In the genomic region with DNA sequence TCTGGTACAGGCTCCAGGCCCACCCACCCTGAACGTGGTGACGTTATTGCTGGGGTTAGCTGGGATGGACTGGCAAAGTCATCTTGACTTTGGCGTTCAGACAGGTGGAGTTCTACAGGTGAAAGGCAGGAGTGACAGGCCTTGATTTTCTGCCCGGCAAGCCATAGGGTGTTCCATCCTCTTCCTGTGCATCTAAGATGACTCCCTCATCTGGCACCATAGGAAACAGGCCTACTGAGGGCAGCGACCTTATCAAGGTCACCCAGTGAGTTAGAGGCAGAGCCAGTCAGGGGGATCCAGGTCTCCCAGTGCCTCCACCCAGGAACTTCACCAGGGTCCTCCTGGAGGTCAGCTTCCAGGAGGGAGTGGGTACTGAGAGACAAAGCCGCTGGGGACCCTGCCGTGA, we compare ENCODE assay signal across 8 cellular contexts. TPM values are rescaled to one million over a fixed set of nuclear protein-coding genes. Genes with fewer than 3 reads are reported as not detected.
A peak's percentile ranks its signal among the peaks of the same experiment; 100 is the strongest.
DNase-seq lines count a peak whose midpoint lies in the region; ATAC-seq and TF ChIP-seq lines count a peak whose summit lies in the region.

No MANE protein-coding gene starts in this region.

- DNase-seq in Caco-2 (no peak), SJCRH30 (no peak), NCI-H1417 (lab: John Stamatoyannopoulos, UW) (no peak), dermis blood vessel endothelial cell (no peak), NCI-H2081 (lab: John Stamatoyannopoulos, UW) (no peak)

- CTCF ChIA-PET in Caco-2 (lab: Charles Lee): interaction anchor here (1.7 kb wide), 1 partner anchor 13 kb away, joined by 4 read pairs; no protein-coding TSS in a partner anchor

- intact Hi-C loops in Caco-2 (cut with micrococcal nuclease; ENCODE audit: unreplicated experiment): loop anchor here (2.0 to 10.0 kb wide), 2 partner anchors 195 to 311 kb away; partner anchors contain the start of genes FAM241B and VPS26A

- no peaks in the 10 kb centered on the region for H3K27me3 ChIP-seq in Caco-2 (replicated peaks; ENCODE audit: control insufficient read depth, insufficient read depth, low read length)
- no peaks in the 10 kb centered on the region for H3K27me3 ChIP-seq in SJCRH30
- no peaks in the 10 kb centered on the region for H3K27me3 ChIP-seq in esophagus (ENCODE audit: control insufficient read depth in 1 of 2, insufficient read depth in 2 of 2, low read length in 2 of 2)
- no peaks in the 10 kb centered on the region for H3K27me3 ChIP-seq in parathyroid adenoma (ENCODE audit: control insufficient read depth, insufficient read depth, low read length)

- peak overlapping the region; percentile 87 for H3K4me3 Mint-ChIP-seq in Caco-2 (ENCODE audit: unreplicated experiment)

- peaks cover 10% of the 10 kb centered on the region for H3K36me3 Mint-ChIP-seq in Caco-2 (ENCODE audit: insufficient read depth, unreplicated experiment)

- no peaks in the 10 kb centered on the region for H3K9me3 Mint-ChIP-seq in Caco-2 (ENCODE audit: unreplicated experiment)

- H3K36me3 ChIP-seq in Caco-2 (ENCODE audit: control insufficient read depth, insufficient read depth, low read length) (no peaks in the 10 kb centered on the region), SJCRH30 (no peaks in the 10 kb centered on the region), esophagus (ENCODE audit: control insufficient read depth in 2 of 2, insufficient read depth in 2 of 2, low read length in 1 of 2) (no peaks in the 10 kb centered on the region), parathyroid adenoma (ENCODE audit: control insufficient read depth, insufficient read depth, low read length) (no peaks in the 10 kb centered on the region)

- H3K9ac ChIP-seq in parathyroid adenoma: no peak overlapping the region

- 49 to 53% methylated on average over 7 of the region's 7 CpGs for WGBS in esophagus, 2 donors

- peaks cover 43% of the 10 kb centered on the region for H3K79me2 ChIP-seq in parathyroid adenoma

- H3K4me3 ChIP-seq in Caco-2 (ENCODE audit: low read depth, low read length): no peak overlapping the region
- H3K4me3 ChIP-seq in SJCRH30: peak overlapping the region; percentile 89
- peak overlapping the region; percentile 93 to 97 for H3K4me3 ChIP-seq in esophagus (ENCODE audit: low read depth in 1 of 2, low read length in 2 of 2)
- peak overlapping the region; percentile 92 for H3K4me3 ChIP-seq in parathyroid adenoma (ENCODE audit: low read depth, low read length)

- no peak overlapping the region for H3K27ac Mint-ChIP-seq in Caco-2 (ENCODE audit: unreplicated experiment)

- H3K4me1 ChIP-seq in Caco-2 (peaks cover 40% of the 10 kb centered on the region), SJCRH30 (no peaks in the 10 kb centered on the region), esophagus (ENCODE audit: control insufficient read depth in 2 of 2, insufficient read depth in 2 of 2, low read length in 1 of 2) (peaks cover 9 to 25% of the 10 kb centered on the region in 2 donors), parathyroid adenoma (peaks cover 5% of the 10 kb centered on the region)

- no peaks in the 10 kb centered on the region for H3K27me3 Mint-ChIP-seq in Caco-2 (ENCODE audit: insufficient read depth, unreplicated experiment)

- TSS peak; percentile 18 for BruUV-seq in Caco-2 (replicated peaks; lab: Mats Ljungman, UMichigan)

- POLR2A ChIA-PET in Caco-2 (lab: Charles Lee): no interaction called here

- peaks cover 18% of the 10 kb centered on the region for H3K4me1 Mint-ChIP-seq in Caco-2 (ENCODE audit: low read depth, unreplicated experiment)

- no peak overlapping the region for H3K27ac ChIP-seq in SJCRH30
- H3K27ac ChIP-seq in esophagus (ENCODE audit: low read depth in 2 of 2, low read length in 1 of 2): peak overlapping the region; percentile 99
- peak overlapping the region; percentile 27 for H3K27ac ChIP-seq in parathyroid adenoma

- TF ChIP-seq CTCF in Caco-2 (IDR thresholded peaks at IDR 0.05; ENCODE audit: insufficient read depth in 1 of 2, low read depth in 1 of 2, low read length in 1 of 2, severe bottlenecking in 1 of 2, unreplicated experiment in 1 of 2): no peak
- no peak for TF ChIP-seq CTCF in parathyroid adenoma (IDR thresholded peaks at IDR 0.05)

- no peak for ATAC-seq in GM19351 (IDR thresholded peaks at IDR 0.05; ENCODE audit: unreplicated experiment)

- H3K9me3 ChIP-seq in Caco-2 (no peaks in the 10 kb centered on the region), SJCRH30 (replicated peaks) (no peaks in the 10 kb centered on the region), esophagus (ENCODE audit: control insufficient read depth in 2 of 2, insufficient read depth in 1 of 2, low read depth in 1 of 2, low read length in 1 of 2) (no peaks in the 10 kb centered on the region), parathyroid adenoma (ENCODE audit: control insufficient read depth, low read length) (no peaks in the 10 kb centered on the region)

- peak overlapping the region; percentile 93 for H3K4me2 ChIP-seq in parathyroid adenoma (ENCODE audit: low read length)

- no peak overlapping the region for H2AFZ ChIP-seq in parathyroid adenoma

RNA-seq across cellular contexts. Expression of gene HK1, which starts 41.6 kb away (rescaled TPM):
- total RNA-seq in Caco-2 (2022) (27.2 and 35.4 TPM in 2 replicates), dermis blood vessel endothelial cell (110 and 142 TPM in 2 replicates)
- total RNA-seq in SJCRH30 (2014; rRNA removed; shearing (Covaris generic)): 35.2 and 36.6 TPM in 2 replicates
- polyA plus RNA-seq in esophagus: 100 to 1,000 TPM in 1 of 2 donors, 10 to 100 TPM in 1; 52.1 to 105 TPM
